8 cellular contexts compared by ENCODE assay signal in genomic region chr3:183306798-183307671, GRCh38. TPM values are rescaled to one million over a fixed set of nuclear protein-coding genes. Genes with fewer than 3 reads are reported as not detected.
A peak's percentile ranks its signal among the peaks of the same experiment; 100 is the strongest.
DNase-seq lines count a peak whose midpoint lies in the region; ATAC-seq and TF ChIP-seq lines count a peak whose summit lies in the region.

No MANE protein-coding gene starts in this region.

- DNase-seq in AG08395 (ENCODE audit: low spot score) (peak; percentile 25), GM19240 (ENCODE audit: insufficient read length, low spot score) (peak; percentile 24), HuH-7 (ENCODE audit: low spot score) (peak; percentile 32), type B pancreatic cell (ENCODE audit: extremely low spot score, unreplicated experiment) (no peak), NCI-H1930 (lab: John Stamatoyannopoulos, UW) (no peak)
- peak; percentile 8 to 13 for DNase-seq in activated CD4-positive, alpha-beta T cell treated with anti-CD3 and anti-CD28 coated beads, Interleukin-2, amount 50 U/mL, for 4 hours
- DNase-seq in natural killer cell treated with Interleukin-12 subunit alpha and Interleukin-12 subunit beta and Interleukin-15 and Interleukin-18, amount 100 ng/mL, for 72 hours (ENCODE audit: low spot score): no peak

- H3K36me3 Mint-ChIP-seq in natural killer cell treated with Interleukin-12 subunit alpha and Interleukin-12 subunit beta and Interleukin-15 and Interleukin-18, amount 100 ng/mL, for 72 hours: no peaks in the 10 kb centered on the region
- H3K36me3 Mint-ChIP-seq in type B pancreatic cell: no peaks in the 10 kb centered on the region

- no peaks in the 10 kb centered on the region for H3K27me3 ChIP-seq in esophagus (ENCODE audit: control insufficient read depth in 1 of 2, insufficient read depth in 2 of 2, low read length in 2 of 2)

- WGBS in esophagus, 2 donors: 37 to 53% methylated on average over 9 of the region's 9 CpGs

- peaks cover 3 to 16% of the 10 kb centered on the region in 2 donors for H3K4me1 ChIP-seq in esophagus (ENCODE audit: control insufficient read depth in 2 of 2, insufficient read depth in 2 of 2, low read length in 1 of 2)

- H3K4me3 Mint-ChIP-seq in natural killer cell treated with Interleukin-12 subunit alpha and Interleukin-12 subunit beta and Interleukin-15 and Interleukin-18, amount 100 ng/mL, for 72 hours: no peak overlapping the region
- peak overlapping the region; percentile 52 for H3K4me3 Mint-ChIP-seq in type B pancreatic cell

- TF ChIP-seq CTCF in type B pancreatic cell (conservative IDR thresholded peaks at IDR 0.05): no peak

- no peaks in the 10 kb centered on the region for H3K9me3 Mint-ChIP-seq in natural killer cell treated with Interleukin-12 subunit alpha and Interleukin-12 subunit beta and Interleukin-15 and Interleukin-18, amount 100 ng/mL, for 72 hours
- H3K9me3 Mint-ChIP-seq in type B pancreatic cell: no peaks in the 10 kb centered on the region

- H3K9me3 ChIP-seq in esophagus (ENCODE audit: control insufficient read depth in 2 of 2, insufficient read depth in 1 of 2, low read depth in 1 of 2, low read length in 1 of 2): no peaks in the 10 kb centered on the region

- H3K27ac ChIP-seq in esophagus (ENCODE audit: low read depth in 2 of 2, low read length in 1 of 2): peak overlapping the region; percentile 86 to 93

- H3K27ac Mint-ChIP-seq in natural killer cell treated with Interleukin-12 subunit alpha and Interleukin-12 subunit beta and Interleukin-15 and Interleukin-18, amount 100 ng/mL, for 72 hours: peak overlapping the region in 1 of 2 donors; percentile 67
- peak overlapping the region; percentile 96 for H3K27ac Mint-ChIP-seq in type B pancreatic cell

- peak; percentile 83 to 90 for ATAC-seq in natural killer cell treated with Interleukin-12 subunit alpha and Interleukin-12 subunit beta and Interleukin-15 and Interleukin-18, amount 100 ng/mL, for 72 hours

- H3K27me3 Mint-ChIP-seq in natural killer cell treated with Interleukin-12 subunit alpha and Interleukin-12 subunit beta and Interleukin-15 and Interleukin-18, amount 100 ng/mL, for 72 hours: no peaks in the 10 kb centered on the region
- no peaks in the 10 kb centered on the region for H3K27me3 Mint-ChIP-seq in type B pancreatic cell

- peaks cover 0 to 4% of the 10 kb centered on the region in 2 donors for H3K36me3 ChIP-seq in esophagus (ENCODE audit: control insufficient read depth in 2 of 2, insufficient read depth in 2 of 2, low read length in 1 of 2)

- peak overlapping the region in 1 of 2 donors; percentile 14 for H3K4me3 ChIP-seq in esophagus (ENCODE audit: low read depth in 1 of 2, low read length in 2 of 2)

- H3K4me1 Mint-ChIP-seq in natural killer cell treated with Interleukin-12 subunit alpha and Interleukin-12 subunit beta and Interleukin-15 and Interleukin-18, amount 100 ng/mL, for 72 hours (ENCODE audit: low read depth in 2 of 2): peaks cover 13 to 27% of the 10 kb centered on the region in 2 donors
- peaks cover 30% of the 10 kb centered on the region for H3K4me1 Mint-ChIP-seq in type B pancreatic cell (ENCODE audit: unreplicated experiment)

RNA-seq across cellular contexts. Expression of gene B3GNT5, which starts 54.0 kb away (rescaled TPM):
- 10 to 100 TPM; 19.8 to 21.6 TPM for polyA plus RNA-seq in esophagus
- total RNA-seq in natural killer cell treated with Interleukin-12 subunit alpha and Interleukin-12 subunit beta and Interleukin-15 and Interleukin-18, amount 100 ng/mL, for 72 hours: 1 to 10 TPM in 1 of 2 donors, under 1 TPM in 1; 0.36 to 1.0 TPM
- total RNA-seq in type B pancreatic cell (ENCODE audit: low replicate concordance): 28.7 and 37.0 TPM in 2 replicates

Comparison
In these comparisons a context has a peak if more than half of its experiments do, and no peak if none do; other contexts are left out.
1. DNase-seq: peak in AG08395 (single experiment), GM19240 (single experiment), HuH-7 (single experiment) and activated CD4-positive, alpha-beta T cell treated with anti-CD3 and anti-CD28 coated beads, Interleukin-2, amount 50 U/mL, for 4 hours (2 of 2); none in natural killer cell treated with Interleukin-12 subunit alpha and Interleukin-12 subunit beta and Interleukin-15 and Interleukin-18, amount 100 ng/mL, for 72 hours (single experiment), type B pancreatic cell (single experiment) and NCI-H1930 (0 of 2).
2. RNA of gene B3GNT5, which starts 54.0 kb away (total RNA-seq): 28.7 to 37.0 TPM in type B pancreatic cell; 0.36 to 1.0 TPM in natural killer cell treated with Interleukin-12 subunit alpha and Interleukin-12 subunit beta and Interleukin-15 and Interleukin-18, amount 100 ng/mL, for 72 hours; every median in the first group is over 10 times any median in the second.